22 cellular contexts compared by ENCODE assay signal in genomic region chr11:47437218-47437745, GRCh38. TPM values are rescaled to one million over a fixed set of nuclear protein-coding genes. Genes with fewer than 3 reads are reported as not detected.
"Had no signal": no experiment of that assay in that cellular context is flagged by ENCODE, and none has a peak within 500 bp of the region (broad histone marks: within the 10 kb centered on the region; RNA-seq: fewer than 3 reads in every experiment).

No MANE protein-coding gene starts in this region.

- H3K4me3 ChIP-seq: SK-N-MC, spleen, upper lobe of right lung had no signal

- FAIRE-seq: frontal cortex had no signal

- H3K27me3 ChIP-seq: brain microvascular endothelial cell, spleen, upper lobe of right lung had no signal

- H3K36me3 ChIP-seq: brain microvascular endothelial cell, spleen, upper lobe of right lung had no signal

- H3K4me1 ChIP-seq: spleen, upper lobe of right lung had no signal

- DNase-seq: activated CD4-positive, alpha-beta memory T cell treated with anti-CD3 and anti-CD28 coated beads, Interleukin-2, amount 10 ng/mL, durations not matched to agents 7 days and 5 days; activated CD4-positive, alpha-beta T cell treated with anti-CD3 and anti-CD28 coated beads, Interleukin-2, amount 10 ng/mL, durations not matched to agents 24 days and 14 days; activated effector memory CD4-positive, alpha-beta T cell treated with Interleukin-2 at 50 U/mL for 16 hours; activated naive CD4-positive, alpha-beta T cell treated with anti-CD3 and anti-CD28 coated beads, Interleukin-2, amount 50 U/mL, for 16 hours; activated T-cell treated with anti-CD3 and anti-CD28 coated beads, Interleukin-2, amount 50 U/mL, for 72 hours; aorta; brain microvascular endothelial cell; central memory CD4-positive, alpha-beta T cell; dermis blood vessel endothelial cell; effector CD8-positive, alpha-beta T cell; islet precursor cell; left cardiac atrium; naive thymus-derived CD8-positive, alpha-beta T cell; spleen; stimulated activated CD4-positive, alpha-beta T cell treated with anti-CD3 and anti-CD28 coated beads, Interleukin-4, amount 100 ng/mL, for 1 hour; stimulated activated naive CD4-positive, alpha-beta T cell; upper lobe of right lung had no signal

- H3K27ac ChIP-seq: brain microvascular endothelial cell, SK-N-MC, spleen, upper lobe of right lung had no signal

- H3K9me3 ChIP-seq: upper lobe of right lung had no signal

- ATAC-seq: activated CD4-positive, CD25-positive, alpha-beta regulatory T cell treated with anti-CD3 and anti-CD28 coated beads, Interleukin-2, amount 50 U/mL, for 24 hours; activated T-cell treated with anti-CD3 and anti-CD28 coated beads, Interleukin-2, amount 50 U/mL, for 72 hours; naive thymus-derived CD8-positive, alpha-beta T cell had no signal

RNA-seq across cellular contexts. Expression of gene RAPSN, which starts 11.7 kb away (rescaled TPM):
- total RNA-seq: frontal cortex, left cardiac atrium had no signal
- polyA plus RNA-seq: naive thymus-derived CD8-positive, alpha-beta T cell had no signal

RNA-seq across cellular contexts. Expression of gene SPI1, which starts 58.9 kb away (rescaled TPM):
- total RNA-seq: activated CD4-positive, alpha-beta memory T cell treated with anti-CD3 and anti-CD28 coated beads, Interleukin-2, amount 10 ng/mL, durations not matched to agents 7 days and 5 days; activated CD4-positive, alpha-beta T cell treated with anti-CD3 and anti-CD28 coated beads, Interleukin-2, amount 10 ng/mL, durations not matched to agents 24 days and 14 days; dermis blood vessel endothelial cell; lung microvascular endothelial cell; T-helper 2 cell treated with Interferon-gamma antibody and Interleukin-4, amounts not matched to agents 100 ng/mL and 5 ng/mL, for 36 hours had no signal
- polyA plus RNA-seq: naive thymus-derived CD8-positive, alpha-beta T cell had no signal
